ENCODE assay signal across 13 cellular contexts in genomic region chr17:5378566-5379207, GRCh38. TPM values are rescaled to one million over a fixed set of nuclear protein-coding genes. Genes with fewer than 3 reads are reported as not detected.
DNase-seq lines count a peak whose midpoint lies in the region; ATAC-seq, FAIRE-seq and TF ChIP-seq lines count a peak whose summit lies in the region.
"Had no signal": no experiment of that assay in that cellular context is flagged by ENCODE, and none has a peak within 500 bp of the region (broad histone marks: within the 10 kb centered on the region; RNA-seq: fewer than 3 reads in every experiment).

No MANE protein-coding gene starts in this region.

- TF ChIP-seq POLR2A in breast epithelium (IDR thresholded peaks at IDR 0.05), result no peak

- H3K4me3 Mint-ChIP-seq in MCF 10A (ENCODE audit: unreplicated experiment), result no peak overlapping the region
- H3K4me3 Mint-ChIP-seq in central memory CD8-positive, alpha-beta T cell, result no peak overlapping the region

- peaks cover 6% of the 10 kb centered on the region for H3K4me1 Mint-ChIP-seq in MCF 10A (ENCODE audit: insufficient read depth, unreplicated experiment)
- no peaks in the 10 kb centered on the region for H3K4me1 Mint-ChIP-seq in central memory CD8-positive, alpha-beta T cell

- peaks cover 92% of the 10 kb centered on the region for H3K36me3 Mint-ChIP-seq in MCF 10A (ENCODE audit: insufficient read depth, unreplicated experiment)
- H3K36me3 Mint-ChIP-seq in central memory CD8-positive, alpha-beta T cell (ENCODE audit: insufficient read depth), result peaks cover 71% of the 10 kb centered on the region

- H3K27me3 Mint-ChIP-seq in MCF 10A (ENCODE audit: insufficient read depth, unreplicated experiment), result no peaks in the 10 kb centered on the region
- H3K27me3 Mint-ChIP-seq in central memory CD8-positive, alpha-beta T cell, result no peaks in the 10 kb centered on the region

- no peaks in the 10 kb centered on the region for H3K4me1 ChIP-seq in breast epithelium
- H3K4me1 ChIP-seq: SJSA1, transverse colon had no signal

- DNase-seq in MCF 10A (ENCODE audit: unreplicated experiment) (no peak), breast epithelium (ENCODE audit: low spot score in 2 of 2) (no peak), RCC 7860 (ENCODE audit: low spot score) (no peak), NCI-H748 (lab: John Stamatoyannopoulos, UW; ENCODE audit: unreplicated experiment) (no peak)
- no peak for DNase-seq in central memory CD8-positive, alpha-beta T cell (ENCODE audit: low spot score in 2 of 2)
- DNase-seq in stimulated activated CD4-positive, alpha-beta T cell treated with anti-CD3 and anti-CD28 coated beads, Interleukin-4, amount 100 ng/mL, for 24 hours, result no peak
- DNase-seq: KBM-7, NCI-H187, transverse colon had no signal

- intact Hi-C loops in MCF 10A (cut with micrococcal nuclease) (no loop called here), breast epithelium (cut with DNase I; ENCODE audit: low total_unique reads) (no loop called here)

- CTCF ChIA-PET in MCF 10A (lab: Yijun Ruan, JAX), result no interaction called here

- FAIRE-seq in RCC 7860 (lab: Jason Lieb, UNC), result no peak
- FAIRE-seq: frontal cortex had no signal

- H3K27me3 ChIP-seq in breast epithelium, result no peaks in the 10 kb centered on the region
- H3K27me3 ChIP-seq: SJSA1, transverse colon had no signal

- no peak for ATAC-seq in central memory CD8-positive, alpha-beta T cell (replicated peaks; ENCODE audit: extremely low read depth, poor library complexity, severe bottlenecking)
- ATAC-seq in GM19035 (IDR thresholded peaks at IDR 0.05; ENCODE audit: unreplicated experiment), result no peak

- no peak for TF ChIP-seq CTCF in MCF 10A (IDR thresholded peaks at IDR 0.05; ENCODE audit: unreplicated experiment)
- TF ChIP-seq CTCF in breast epithelium (IDR thresholded peaks at IDR 0.05), result no peak

- no TSS peak for BruUV-seq in MCF 10A (replicated peaks; lab: Mats Ljungman, UMichigan)

- H3K9me3 ChIP-seq in breast epithelium, result no peaks in the 10 kb centered on the region
- H3K9me3 ChIP-seq: SJSA1, transverse colon had no signal

- no peak overlapping the region for H3K27ac ChIP-seq in breast epithelium
- H3K27ac ChIP-seq: SJSA1, transverse colon had no signal

- no peaks in the 10 kb centered on the region for H3K36me3 ChIP-seq in breast epithelium

- no peak overlapping the region for H3K4me3 ChIP-seq in breast epithelium
- H3K4me3 ChIP-seq: SJSA1, transverse colon had no signal

- POLR2A ChIA-PET in MCF 10A (lab: Yijun Ruan, JAX), result interaction anchor here (0.8 to 2.6 kb wide), 2 partner anchors 8 to 14 kb away, joined by 3 to 10 read pairs; no protein-coding TSS in a partner anchor

- H3K27ac Mint-ChIP-seq in MCF 10A (ENCODE audit: low read depth, unreplicated experiment), result peak overlapping the region; percentile 16
- peak overlapping the region; percentile 76 for H3K27ac Mint-ChIP-seq in central memory CD8-positive, alpha-beta T cell (ENCODE audit: low read depth)

- H3K9me3 Mint-ChIP-seq in MCF 10A (ENCODE audit: unreplicated experiment), result no peaks in the 10 kb centered on the region
- no peaks in the 10 kb centered on the region for H3K9me3 Mint-ChIP-seq in central memory CD8-positive, alpha-beta T cell

TF ChIP-seq in PFSK-1, 5 proteins besides CTCF, POLR2A, EP300 and RAD21:
- TF ChIP-seq TAF1 (IDR thresholded peaks at IDR 0.05; ENCODE audit: borderline replicate concordance, insufficient read depth, low read length) (no peak), POLR2AphosphoS5 (IDR thresholded peaks at IDR 0.05; ENCODE audit: low read depth, low read length) (0 out of 2 replicates have a peak, but pooled peaks have one; percentile 38)

RNA-seq across cellular contexts. Expression of gene NUP88, which starts 40.8 kb away (rescaled TPM):
- total RNA-seq in MCF 10A (2022) (88.2 and 89.2 TPM in 2 replicates), breast epithelium (100 to 1,000 TPM in 2 of 3 donors, 10 to 100 TPM in 1; 52.8 to 139 (median 102) TPM)
- polyA plus RNA-seq in PFSK-1 (2012; ENCODE audit: insufficient read length, low read depth), result 133 TPM

RNA-seq across cellular contexts. Expression of gene RPAIN, which starts 41.3 kb away (rescaled TPM):
- total RNA-seq in MCF 10A (2022) (49.0 and 49.3 TPM in 2 replicates), breast epithelium (10 to 100 TPM; 38.4 to 52.1 (median 50.8) TPM)
- 78.4 TPM for polyA plus RNA-seq in PFSK-1 (2012; ENCODE audit: insufficient read length, low read depth)
